ENCODE assay signal across 8 cellular contexts in the genomic region with DNA sequence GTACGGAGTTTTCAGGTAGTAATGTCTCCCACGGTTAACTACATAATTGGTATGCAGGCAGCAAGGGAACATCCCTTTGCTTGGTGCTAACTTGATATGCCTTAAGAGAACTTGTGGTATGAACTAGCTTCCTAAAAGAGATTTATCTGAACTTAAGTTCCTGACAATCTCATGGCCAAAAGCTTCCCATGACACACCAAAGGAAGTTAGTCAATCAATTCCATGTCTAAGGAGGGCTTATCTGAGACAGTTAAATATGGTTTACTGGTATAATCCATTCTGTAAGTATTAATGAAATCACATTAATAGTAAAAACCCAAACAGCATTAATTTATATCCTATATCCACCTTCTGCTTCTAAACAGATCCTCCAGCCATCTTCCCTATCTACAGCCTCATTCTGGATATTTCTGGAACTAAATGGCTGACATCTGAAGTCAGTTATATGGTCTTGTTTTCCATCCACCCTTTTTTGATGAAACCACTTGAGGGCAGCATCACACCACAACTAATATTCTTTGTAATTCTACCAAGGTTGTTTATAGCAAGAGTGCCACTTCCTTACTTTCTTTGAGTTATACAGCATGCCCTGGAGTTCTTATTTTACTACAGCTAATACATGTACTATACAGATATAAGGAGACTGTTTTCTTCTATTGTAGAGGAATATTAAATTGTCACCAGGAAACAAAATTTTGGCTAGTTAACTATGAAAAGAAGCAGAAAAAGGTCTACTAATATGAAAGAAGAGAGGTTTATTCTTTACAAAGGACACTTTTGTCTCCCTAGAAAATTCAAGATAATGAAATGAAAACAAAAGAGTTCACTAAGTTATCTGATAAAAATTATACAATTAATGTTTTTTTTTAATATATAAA. TPM values are rescaled to one million over a fixed set of nuclear protein-coding genes. Genes with fewer than 3 reads are reported as not detected.
DNase-seq lines count a peak whose midpoint lies in the region; ATAC-seq, FAIRE-seq and TF ChIP-seq lines count a peak whose summit lies in the region.

No MANE protein-coding gene starts in this region.

- TF ChIP-seq CTCF in neural cell (IDR thresholded peaks at IDR 0.05; ENCODE audit: poor library complexity, severe bottlenecking) = peak; percentile 84

- H3F3A ChIP-seq in neural cell (ENCODE audit: insufficient read depth, low read length, poor library complexity, severe bottlenecking) = no peaks in the 10 kb centered on the region

- H4K20me1 ChIP-seq in neural cell (ENCODE audit: insufficient read depth) = no peaks in the 10 kb centered on the region

- intact Hi-C loops in Right ventricle myocardium inferior (cut with DNase I) = loop anchor here (1.0 to 10.0 kb wide), 3 partner anchors 135 to 602 kb away; a partner anchor contains a TSS
- intact Hi-C loops in cardiac septum (cut with DNase I) = loop anchor here (1.0 to 5.0 kb wide), 3 partner anchors 137 to 603 kb away; a partner anchor contains a TSS

- H3K79me2 ChIP-seq in neural cell (replicated peaks; ENCODE audit: insufficient read depth, low read length) = no peaks in the 10 kb centered on the region

- H3K27ac ChIP-seq in neural cell (ENCODE audit: low read length) = no peak overlapping the region

- no peak overlapping the region for H3K9ac ChIP-seq in neural cell (ENCODE audit: low read length)

- no peaks in the 10 kb centered on the region for H3K27me3 ChIP-seq in neural cell (ENCODE audit: insufficient read depth, low read depth, low read length)

- no peak for FAIRE-seq in urothelium cell line (lab: Jason Lieb, UNC)

- no peak overlapping the region for H2AFZ ChIP-seq in neural cell (ENCODE audit: low read depth, low read length)

- DNase-seq in Right ventricle myocardium inferior (ENCODE audit: missing footprints) (no peak), cardiac septum (ENCODE audit: low spot score) (no peak), NCI-H460 (ENCODE audit: extremely low read depth, low read depth) (peak; percentile 88), fibroblast of gingiva (ENCODE audit: low read depth) (peak; percentile 80), urothelium cell line (ENCODE audit: low spot score) (peak; percentile 42)
- peak; percentile 52 for DNase-seq in activated CD4-positive, alpha-beta T cell treated with anti-CD3 and anti-CD28 coated beads for 48 hours

- no peaks in the 10 kb centered on the region for H3K9me2 ChIP-seq in neural cell (ENCODE audit: insufficient read depth, low read length)

- H3K9me3 ChIP-seq in neural cell (ENCODE audit: low read length) = no peaks in the 10 kb centered on the region

- ATAC-seq in Right ventricle myocardium inferior (peak; percentile 72), HG03175 (IDR thresholded peaks at IDR 0.05; ENCODE audit: unreplicated experiment) (peak; percentile 49)

- H3K4me3 ChIP-seq in neural cell (ENCODE audit: low read length) = no peak overlapping the region

- TF ChIP-seq EP300 in neural cell (conservative IDR thresholded peaks at IDR 0.05; ENCODE audit: poor library complexity, severe bottlenecking) = no peak

- TF ChIP-seq RAD21 in neural cell (conservative IDR thresholded peaks at IDR 0.05) = peak; percentile 87

- H3K36me3 ChIP-seq in neural cell (ENCODE audit: insufficient read depth, low read length) = no peaks in the 10 kb centered on the region

- H3K4me2 ChIP-seq in neural cell (ENCODE audit: low read length) = no peak overlapping the region

TF ChIP-seq in neural cell, 6 proteins besides CTCF, POLR2A, EP300 and RAD21:
- TF ChIP-seq SMC3 (conservative IDR thresholded peaks at IDR 0.05; ENCODE audit: poor library complexity) (peak; percentile 78), EZH2 (IDR thresholded peaks at IDR 0.05; ENCODE audit: borderline replicate concordance, insufficient read depth, low read length, poor library complexity, severe bottlenecking) (no peak), MXI1 (conservative IDR thresholded peaks at IDR 0.05; ENCODE audit: poor library complexity, severe bottlenecking) (no peak), POLR2AphosphoS5 (IDR thresholded peaks at IDR 0.05) (no peak)
- TF ChIP-seq, protein P1, sequence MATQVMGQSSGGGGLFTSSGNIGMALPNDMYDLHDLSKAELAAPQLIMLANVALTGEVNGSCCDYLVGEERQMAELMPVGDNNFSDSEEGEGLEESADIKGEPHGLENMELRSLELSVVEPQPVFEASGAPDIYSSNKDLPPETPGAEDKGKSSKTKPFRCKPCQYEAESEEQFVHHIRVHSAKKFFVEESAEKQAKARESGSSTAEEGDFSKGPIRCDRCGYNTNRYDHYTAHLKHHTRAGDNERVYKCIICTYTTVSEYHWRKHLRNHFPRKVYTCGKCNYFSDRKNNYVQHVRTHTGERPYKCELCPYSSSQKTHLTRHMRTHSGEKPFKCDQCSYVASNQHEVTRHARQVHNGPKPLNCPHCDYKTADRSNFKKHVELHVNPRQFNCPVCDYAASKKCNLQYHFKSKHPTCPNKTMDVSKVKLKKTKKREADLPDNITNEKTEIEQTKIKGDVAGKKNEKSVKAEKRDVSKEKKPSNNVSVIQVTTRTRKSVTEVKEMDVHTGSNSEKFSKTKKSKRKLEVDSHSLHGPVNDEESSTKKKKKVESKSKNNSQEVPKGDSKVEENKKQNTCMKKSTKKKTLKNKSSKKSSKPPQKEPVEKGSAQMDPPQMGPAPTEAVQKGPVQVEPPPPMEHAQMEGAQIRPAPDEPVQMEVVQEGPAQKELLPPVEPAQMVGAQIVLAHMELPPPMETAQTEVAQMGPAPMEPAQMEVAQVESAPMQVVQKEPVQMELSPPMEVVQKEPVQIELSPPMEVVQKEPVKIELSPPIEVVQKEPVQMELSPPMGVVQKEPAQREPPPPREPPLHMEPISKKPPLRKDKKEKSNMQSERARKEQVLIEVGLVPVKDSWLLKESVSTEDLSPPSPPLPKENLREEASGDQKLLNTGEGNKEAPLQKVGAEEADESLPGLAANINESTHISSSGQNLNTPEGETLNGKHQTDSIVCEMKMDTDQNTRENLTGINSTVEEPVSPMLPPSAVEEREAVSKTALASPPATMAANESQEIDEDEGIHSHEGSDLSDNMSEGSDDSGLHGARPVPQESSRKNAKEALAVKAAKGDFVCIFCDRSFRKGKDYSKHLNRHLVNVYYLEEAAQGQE (IDR thresholded peaks at IDR 0.05; ENCODE audit: borderline replicate concordance) = no peak

RNA-seq across cellular contexts. Expression of a gene that starts 34.7 kb away (rescaled TPM):
- not detected for total RNA-seq in Right ventricle myocardium inferior
- total RNA-seq in cardiac septum = not detected
- total RNA-seq in NCI-H460 (2014; rRNA removed; shearing (Covaris generic)) = not detected in 2 replicates
- polyA plus RNA-seq in NCI-H460 (2014; cell fraction: nucleus; rRNA removed) = not detected in 2 replicates
- polyA plus RNA-seq in neural cell = not detected in 2 replicates
- not detected in 2 replicates for polyA minus RNA-seq in neural cell

Comparison
In these comparisons a context has a peak if more than half of its experiments do, and no peak if none do; other contexts are left out.
1. DNase-seq: peak in NCI-H460 (single experiment), activated CD4-positive, alpha-beta T cell treated with anti-CD3 and anti-CD28 coated beads for 48 hours (single experiment), fibroblast of gingiva (single experiment) and urothelium cell line (single experiment); none in Right ventricle myocardium inferior (single experiment) and cardiac septum (single experiment).